Comparison of ENCODE assay signal across 9 cellular contexts in the genomic region with DNA sequence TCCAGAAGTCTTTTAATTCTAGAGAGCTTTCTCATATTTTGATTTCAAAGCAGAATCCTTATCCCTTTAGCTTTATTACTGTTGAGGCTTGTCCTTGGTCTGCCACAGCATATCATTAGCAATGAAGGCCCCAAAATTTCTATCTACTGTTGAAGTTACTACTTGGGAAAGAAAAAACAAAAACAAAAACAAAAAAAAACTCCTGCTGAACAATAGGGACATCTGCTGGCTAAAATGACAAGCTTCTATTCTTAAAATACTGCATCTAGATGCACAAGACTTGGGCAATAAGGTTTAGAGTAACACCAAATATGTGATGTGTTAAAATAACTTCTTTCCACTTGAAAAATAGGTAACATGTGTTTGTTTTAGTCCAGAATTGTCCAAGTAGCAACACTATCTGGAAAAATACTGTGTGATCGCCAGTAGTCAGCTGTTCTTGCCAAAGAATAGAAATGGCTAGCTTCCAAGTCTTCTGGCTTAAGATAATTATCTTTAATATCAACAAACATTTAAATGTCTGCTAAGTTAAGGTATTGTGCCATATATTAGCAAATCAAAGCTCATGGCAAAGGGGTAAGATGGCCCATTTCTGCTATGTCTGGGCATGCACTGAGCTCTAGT. TPM values are rescaled to one million over a fixed set of nuclear protein-coding genes. Genes with fewer than 3 reads are reported as not detected.
A peak's percentile ranks its signal among the peaks of the same experiment; 100 is the strongest.
DNase-seq lines count a peak whose midpoint lies in the region; ATAC-seq and TF ChIP-seq lines count a peak whose summit lies in the region.
"Had no signal": no experiment of that assay in that cellular context is flagged by ENCODE, and none has a peak within 500 bp of the region (broad histone marks: within the 10 kb centered on the region; RNA-seq: fewer than 3 reads in every experiment).

No MANE protein-coding gene starts in this region.

- H3K27ac Mint-ChIP-seq in progenitor cell of endocrine pancreas (no peak overlapping the region), mesothelial cell of epicardium (no peak overlapping the region)
- no peak overlapping the region for H3K27ac Mint-ChIP-seq in activated T-helper 17 cell treated with anti-CD3 and anti-CD28 coated beads, Interleukin-2, amount 50 U/mL, for 72 hours

- DNase-seq in NCI-H2081 (lab: John Stamatoyannopoulos, UW) (peak; percentile 16 to 39), NCI-H2081 treated with DMSO at 0.1 percent for 48 hours (lab: John Stamatoyannopoulos, UW) (no peak), NCI-H1105 (lab: John Stamatoyannopoulos, UW) (peak; percentile 21), progenitor cell of endocrine pancreas (ENCODE audit: low spot score, unreplicated experiment) (no peak), mesothelial cell of epicardium (ENCODE audit: low spot score in 2 of 2, unreplicated experiment in 2 of 2) (no peak), nucleus accumbens (lab: John Stamatoyannopoulos, UW) (no peak)
- DNase-seq in central memory CD4-positive, alpha-beta T cell: peak; percentile 17

- H3K4me3 Mint-ChIP-seq in progenitor cell of endocrine pancreas (ENCODE audit: low read depth) (no peak overlapping the region), mesothelial cell of epicardium (no peak overlapping the region)
- H3K4me3 Mint-ChIP-seq in activated T-helper 17 cell treated with anti-CD3 and anti-CD28 coated beads, Interleukin-2, amount 50 U/mL, for 72 hours: no peak overlapping the region

- ATAC-seq in activated T-helper 17 cell treated with anti-CD3 and anti-CD28 coated beads, Interleukin-2, amount 50 U/mL, for 72 hours (replicated peaks): no peak

- H3K36me3 Mint-ChIP-seq in progenitor cell of endocrine pancreas (ENCODE audit: insufficient read depth): no peaks in the 10 kb centered on the region
- H3K36me3 Mint-ChIP-seq in mesothelial cell of epicardium: no peaks in the 10 kb centered on the region
- H3K36me3 Mint-ChIP-seq in activated T-helper 17 cell treated with anti-CD3 and anti-CD28 coated beads, Interleukin-2, amount 50 U/mL, for 72 hours (ENCODE audit: low read depth): peaks cover 10% of the 10 kb centered on the region

- H3K27me3 Mint-ChIP-seq in progenitor cell of endocrine pancreas (no peaks in the 10 kb centered on the region), mesothelial cell of epicardium (ENCODE audit: low read depth) (no peaks in the 10 kb centered on the region)
- H3K27me3 Mint-ChIP-seq in activated T-helper 17 cell treated with anti-CD3 and anti-CD28 coated beads, Interleukin-2, amount 50 U/mL, for 72 hours: no peaks in the 10 kb centered on the region

- H3K9me3 Mint-ChIP-seq in progenitor cell of endocrine pancreas (ENCODE audit: low read depth) (no peaks in the 10 kb centered on the region), mesothelial cell of epicardium (no peaks in the 10 kb centered on the region)
- H3K9me3 Mint-ChIP-seq in activated T-helper 17 cell treated with anti-CD3 and anti-CD28 coated beads, Interleukin-2, amount 50 U/mL, for 72 hours: no peaks in the 10 kb centered on the region
- H3K9me3 Mint-ChIP-seq: CD8-positive, alpha-beta memory T cell had no signal

- TF ChIP-seq CTCF in progenitor cell of endocrine pancreas (IDR thresholded peaks at IDR 0.05; ENCODE audit: unreplicated experiment): peak; percentile 25
- TF ChIP-seq CTCF in mesothelial cell of epicardium (IDR thresholded peaks at IDR 0.05; ENCODE audit: unreplicated experiment): no peak

- peaks cover 3% of the 10 kb centered on the region for H3K4me1 Mint-ChIP-seq in progenitor cell of endocrine pancreas (ENCODE audit: low read depth)
- H3K4me1 Mint-ChIP-seq in mesothelial cell of epicardium: peaks cover 15% of the 10 kb centered on the region
- peaks cover 4% of the 10 kb centered on the region for H3K4me1 Mint-ChIP-seq in activated T-helper 17 cell treated with anti-CD3 and anti-CD28 coated beads, Interleukin-2, amount 50 U/mL, for 72 hours

RNA-seq across cellular contexts. Expression of gene DMTF1, which starts 3.8 kb away (rescaled TPM):
- 180 and 192 TPM in 2 replicates for total RNA-seq in progenitor cell of endocrine pancreas
- 132 to 149 TPM (median 135 TPM) in 3 replicates for total RNA-seq in mesothelial cell of epicardium
- total RNA-seq in activated T-helper 17 cell treated with anti-CD3 and anti-CD28 coated beads, Interleukin-2, amount 50 U/mL, for 72 hours: 100 to 1,000 TPM in 1 of 2 donors, 10 to 100 TPM in 1; 90.4 to 114 TPM

Comparison
In these comparisons a context has a peak if more than half of its experiments do, and no peak if none do; other contexts are left out.
1. DNase-seq: peak in NCI-H2081 (2 of 2), NCI-H1105 (single experiment) and central memory CD4-positive, alpha-beta T cell (single experiment); none in NCI-H2081 treated with DMSO at 0.1 percent for 48 hours (single experiment), progenitor cell of endocrine pancreas (single experiment), mesothelial cell of epicardium (0 of 2) and nucleus accumbens (0 of 56).